Comparison of ENCODE assay signal across 8 cellular contexts in genomic region chr3:143972495-143973351, GRCh38. TPM values are rescaled to one million over a fixed set of nuclear protein-coding genes. Genes with fewer than 3 reads are reported as not detected.
DNase-seq lines count a peak whose midpoint lies in the region; ATAC-seq and TF ChIP-seq lines count a peak whose summit lies in the region.

No MANE protein-coding gene starts in this region.

- peak; percentile 66 for DNase-seq in GM13976 (ENCODE audit: low spot score)
- DNase-seq in NCI-H1417 (lab: John Stamatoyannopoulos, UW) = peak; percentile 51 to 97 (median 94)
- peak; percentile 28 to 83 (median 57) for DNase-seq in T-helper 1 cell
- peak; percentile 16 to 90 (median 71) for DNase-seq in anterior cingulate cortex (lab: John Stamatoyannopoulos, UW)
- peak; percentile 81 for DNase-seq in right atrium auricular region (ENCODE audit: low spot score)
- peak; percentile 81 for DNase-seq in prostate gland (ENCODE audit: low spot score)

- in situ Hi-C loops in GM13976 (cut with MboI; ENCODE audit: low sequenced_read_pairs, unreplicated experiment) = no loop called here

- H3K27me3 ChIP-seq in right atrium auricular region = no peaks in the 10 kb centered on the region
- H3K27me3 ChIP-seq in prostate gland (replicated peaks; ENCODE audit: insufficient read depth) = no peaks in the 10 kb centered on the region

- H3K4me3 ChIP-seq in right atrium auricular region (peak overlapping the region; percentile 89 to 97), prostate gland (peak overlapping the region; percentile 74 to 78), urinary bladder (ENCODE audit: low read depth, low read length) (peak overlapping the region; percentile 81)

- no peak for TF ChIP-seq POLR2A in prostate gland (IDR thresholded peaks at IDR 0.05)

- TF ChIP-seq CTCF in GM13976 (IDR thresholded peaks at IDR 0.05; ENCODE audit: borderline replicate concordance, control extremely low read depth, extremely low read depth, insufficient read depth, missing control alignments) = peak; percentile 53
- peak; percentile 25 to 61 for TF ChIP-seq CTCF in right atrium auricular region (IDR thresholded peaks at IDR 0.05)
- TF ChIP-seq CTCF in prostate gland (IDR thresholded peaks at IDR 0.05) = peak in 3 of 4 experiments; percentile 49 to 55 (median 55)

- no peaks in the 10 kb centered on the region for H3K9me3 ChIP-seq in right atrium auricular region
- no peaks in the 10 kb centered on the region for H3K9me3 ChIP-seq in prostate gland

- peak; percentile 35 for ATAC-seq in HG02840 (IDR thresholded peaks at IDR 0.05; ENCODE audit: low FRiP score, unreplicated experiment)

- H3K4me1 ChIP-seq in right atrium auricular region = peaks cover 0 to 28% of the 10 kb centered on the region in 2 donors
- no peaks in the 10 kb centered on the region for H3K4me1 ChIP-seq in prostate gland (replicated peaks)
- no peaks in the 10 kb centered on the region for H3K4me1 ChIP-seq in urinary bladder (ENCODE audit: insufficient read depth)

- no peaks in the 10 kb centered on the region for H3K36me3 ChIP-seq in right atrium auricular region
- H3K36me3 ChIP-seq in prostate gland = no peaks in the 10 kb centered on the region
- H3K36me3 ChIP-seq in urinary bladder (ENCODE audit: insufficient read depth) = no peaks in the 10 kb centered on the region

- intact Hi-C loops in prostate gland (cut with DNase I) = loop anchor here (10.0 kb wide), 1 partner anchor 802 kb away; no protein-coding TSS in a partner anchor

- H3K27ac ChIP-seq in right atrium auricular region = peak overlapping the region; percentile 97 to 99
- H3K27ac ChIP-seq in prostate gland = peak overlapping the region; percentile 97 to 98
- H3K27ac ChIP-seq in urinary bladder (ENCODE audit: low read depth) = peak overlapping the region; percentile 98

- WGBS in prostate gland = under 1% methylated on average over 55 of the region's 89 CpGs
- WGBS in urinary bladder = under 1% methylated on average over 89 of the region's 89 CpGs

RNA-seq across cellular contexts. Expression of gene DIPK2A, which starts 1.1 kb away (rescaled TPM):
- total RNA-seq in right atrium auricular region (10 to 100 TPM; 10.0 to 21.5 TPM), prostate gland (10 to 100 TPM; 19.3 to 58.8 TPM), urinary bladder (104 TPM)
- 18.9 TPM for polyA plus RNA-seq in urinary bladder

Comparison
In these comparisons a context has a peak if more than half of its experiments do, and no peak if none do; other contexts are left out.
1. Peak in every context shown above with its lines: DNase-seq, ATAC-seq, H3K4me3 ChIP-seq and H3K27ac ChIP-seq.